27 cellular contexts compared by ENCODE assay signal in the genomic region with DNA sequence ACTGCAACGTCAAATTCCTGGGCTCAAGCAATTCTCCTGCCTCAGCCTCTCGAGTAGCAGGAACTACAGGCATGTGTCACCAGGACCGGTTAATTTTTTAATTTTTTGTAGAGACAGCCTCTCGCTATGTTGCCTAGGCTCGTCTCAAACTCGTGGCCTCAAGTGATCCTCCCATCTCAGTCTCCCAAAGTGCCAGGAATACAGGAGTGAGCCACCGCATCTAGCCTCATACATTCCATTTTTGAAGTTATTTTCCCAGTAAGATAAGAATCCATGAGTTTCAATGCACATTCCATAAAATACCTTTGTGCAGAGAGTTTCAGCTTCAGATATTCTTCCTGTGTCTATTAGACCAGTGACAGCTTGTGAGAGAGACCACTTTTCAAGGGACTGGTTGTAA.
"Had no signal": no experiment of that assay in that cellular context is flagged by ENCODE, and none has a peak within 500 bp of the region (broad histone marks: within the 10 kb centered on the region; RNA-seq: fewer than 3 reads in every experiment).

No MANE protein-coding gene starts in this region.

- H3K27ac ChIP-seq: stomach, suprapubic skin, testis, thoracic aorta, thyroid gland, tibial artery, tibial nerve, transverse colon, upper lobe of left lung, upper lobe of right lung, uterus, vagina had no signal

- H3K9me3 ChIP-seq: suprapubic skin, testis, thyroid gland had no signal

- H3K4me1 Mint-ChIP-seq: stimulated activated effector memory CD8-positive, alpha-beta T cell treated with anti-CD3 and anti-CD28 coated beads, Interleukin-12 subunit alpha, Interleukin-12 subunit beta, amount 100 ng/mL, for 72 hours; stimulated activated memory B cell treated with anti-CD40 and anti-IgM and Interleukin-4, amounts not matched to agents 10 μg/mL and 1 μg/mL and 100 μg/mL, for 72 hours; stimulated activated naive B cell treated with anti-CD40 and anti-IgM and Interleukin-4, amounts not matched to agents 10 μg/mL and 1 μg/mL and 100 μg/mL, for 72 hours; stimulated activated naive CD8-positive, alpha-beta T cell treated with anti-CD3 and anti-CD28 coated beads, Interleukin-15, amount 100 ng/mL, for 72 hours had no signal

- H3K4me3 Mint-ChIP-seq: stimulated activated effector memory CD8-positive, alpha-beta T cell treated with anti-CD3 and anti-CD28 coated beads, Interleukin-12 subunit alpha, Interleukin-12 subunit beta, amount 100 ng/mL, for 72 hours; stimulated activated memory B cell treated with anti-CD40 and anti-IgM and Interleukin-4, amounts not matched to agents 10 μg/mL and 1 μg/mL and 100 μg/mL, for 72 hours; stimulated activated naive B cell treated with anti-CD40 and anti-IgM and Interleukin-4, amounts not matched to agents 10 μg/mL and 1 μg/mL and 100 μg/mL, for 72 hours; stimulated activated naive CD8-positive, alpha-beta T cell treated with anti-CD3 and anti-CD28 coated beads, Interleukin-15, amount 100 ng/mL, for 72 hours; stimulated activated naive CD8-positive, alpha-beta T cell treated with anti-CD3 and anti-CD28 coated beads, Interleukin-15, Interleukin-2, amounts not matched to agents 100 ng/mL and 50 ng/mL, for 24 hours; type B pancreatic cell had no signal

- H3K27me3 Mint-ChIP-seq: stimulated activated memory B cell treated with anti-CD40 and anti-IgM and Interleukin-4, amounts not matched to agents 10 μg/mL and 1 μg/mL and 100 μg/mL, for 72 hours; stimulated activated naive B cell treated with anti-CD40 and anti-IgM and Interleukin-4, amounts not matched to agents 10 μg/mL and 1 μg/mL and 100 μg/mL, for 72 hours; stimulated activated naive CD8-positive, alpha-beta T cell treated with anti-CD3 and anti-CD28 coated beads, Interleukin-15, amount 100 ng/mL, for 72 hours; stimulated activated naive CD8-positive, alpha-beta T cell treated with anti-CD3 and anti-CD28 coated beads, Interleukin-15, Interleukin-2, amounts not matched to agents 100 ng/mL and 50 ng/mL, for 24 hours; type B pancreatic cell had no signal

- H3K4me1 ChIP-seq: stomach, suprapubic skin, testis, thyroid gland, tibial artery, tibial nerve, transverse colon, upper lobe of left lung, upper lobe of right lung, uterus, vagina had no signal

- H3K36me3 ChIP-seq: uterus had no signal

- DNase-seq: stimulated activated CD4-positive, alpha-beta T cell treated with anti-CD3 and anti-CD28 coated beads, Interleukin-2, amount 100 ng/mL, for 48 hours; stimulated activated CD4-positive, alpha-beta T cell treated with anti-CD3 and anti-CD28 coated beads, Interleukin-4, amount 100 ng/mL, for 1 hour; stimulated activated CD4-positive, alpha-beta T cell treated with anti-CD3 and anti-CD28 coated beads, Interleukin-4, amount 100 ng/mL, for 24 hours; stimulated activated CD4-positive, alpha-beta T cell treated with anti-CD3 and anti-CD28 coated beads, Interleukin-4, amount 100 ng/mL, for 4 hours; stimulated activated CD8-positive, alpha-beta memory T cell treated with anti-CD3 and anti-CD28 coated beads, Interleukin-4, amount 100 ng/mL, for 48 hours; stimulated activated naive B cell treated with anti-CD40 and anti-IgM and Interleukin-4, amounts not matched to agents 10 μg/mL and 1 μg/mL and 100 μg/mL, for 72 hours; stimulated activated naive CD4-positive, alpha-beta T cell; stimulated activated naive CD4-positive, alpha-beta T cell treated with Interleukin-2 at 50 U/mL for 16 hours; stimulated activated naive CD8-positive, alpha-beta T cell treated with anti-CD3 and anti-CD28 coated beads, Interleukin-15, amount 100 ng/mL, for 72 hours; stimulated activated naive CD8-positive, alpha-beta T cell treated with anti-CD3 and anti-CD28 coated beads, Interleukin-15, Interleukin-2, amounts not matched to agents 100 U/mL and 50 U/mL, for 24 hours; stomach; substantia nigra; testis; thyroid gland; tibial artery; transverse colon; upper lobe of left lung; upper lobe of right lung; uterus had no signal

- H3K27me3 ChIP-seq: stomach, suprapubic skin, testis, thyroid gland, tibial artery, tibial nerve, transverse colon, upper lobe of left lung, upper lobe of right lung, uterus, vagina had no signal

- H3K4me3 ChIP-seq: stomach, suprapubic skin, testis, thoracic aorta, thyroid gland, tibial artery, tibial nerve, transverse colon, upper lobe of left lung, upper lobe of right lung, uterus, vagina had no signal

- H3K27ac Mint-ChIP-seq: stimulated activated effector memory CD8-positive, alpha-beta T cell treated with anti-CD3 and anti-CD28 coated beads, Interleukin-12 subunit alpha, Interleukin-12 subunit beta, amount 100 ng/mL, for 72 hours; stimulated activated memory B cell treated with anti-CD40 and anti-IgM and Interleukin-4, amounts not matched to agents 10 μg/mL and 1 μg/mL and 100 μg/mL, for 72 hours; stimulated activated naive B cell treated with anti-CD40 and anti-IgM and Interleukin-4, amounts not matched to agents 10 μg/mL and 1 μg/mL and 100 μg/mL, for 72 hours; stimulated activated naive CD8-positive, alpha-beta T cell treated with anti-CD3 and anti-CD28 coated beads, Interleukin-15, amount 100 ng/mL, for 72 hours; stimulated activated naive CD8-positive, alpha-beta T cell treated with anti-CD3 and anti-CD28 coated beads, Interleukin-15, Interleukin-2, amounts not matched to agents 100 ng/mL and 50 ng/mL, for 24 hours; type B pancreatic cell had no signal
